Comparison of ENCODE assay signal across 17 cellular contexts in the genomic region with DNA sequence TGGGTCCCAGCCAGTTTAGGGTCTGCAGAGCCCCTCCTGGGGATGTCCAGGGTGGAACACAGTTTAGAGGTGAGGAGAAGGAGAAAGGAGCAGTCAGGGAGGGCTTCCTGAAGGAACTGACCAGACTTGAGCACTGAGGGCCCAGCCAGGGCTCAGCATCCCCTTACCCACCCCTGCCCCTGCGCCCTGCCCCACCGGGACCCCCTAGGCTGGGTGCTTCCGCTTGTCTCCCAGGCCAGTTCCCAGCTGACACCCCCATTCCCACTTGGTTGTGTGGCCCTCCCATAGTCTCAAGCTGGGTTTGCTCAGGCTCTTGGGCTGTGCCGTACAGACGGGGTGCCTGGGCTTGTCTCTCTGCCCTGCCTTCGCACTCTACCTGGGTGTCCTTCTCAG. TPM values are rescaled to one million over a fixed set of nuclear protein-coding genes. Genes with fewer than 3 reads are reported as not detected.
"Had no signal": no experiment of that assay in that cellular context is flagged by ENCODE, and none has a peak within 500 bp of the region (broad histone marks: within the 10 kb centered on the region; RNA-seq: fewer than 3 reads in every experiment).

No MANE protein-coding gene starts in this region.

- H3K36me3 ChIP-seq: ascending aorta, breast epithelium, ovary, WERI-Rb-1 had no signal

- H3K27me3 ChIP-seq: ascending aorta, ovary had no signal

- H3K4me3 ChIP-seq: ascending aorta, breast epithelium, ovary, SK-N-MC had no signal

- H3K27ac ChIP-seq: ascending aorta, breast epithelium, ovary, SK-N-MC, WERI-Rb-1 had no signal

- DNase-seq: activated CD4-positive, alpha-beta memory T cell treated with anti-CD3 and anti-CD28 coated beads, Interleukin-2, amount 10 ng/mL, durations not matched to agents 7 days and 5 days; activated gamma-delta T cell treated with Interleukin-2 at 50 U/mL for 16 hours; activated naive CD8-positive, alpha-beta T cell treated with anti-CD3 and anti-CD28 coated beads, Interleukin-2, amount 50 U/mL, for 24 hours; activated T-cell treated with anti-CD3 and anti-CD28 coated beads, Interleukin-2, amount 50 U/mL, for 48 hours; dermis blood vessel endothelial cell; erythroblast; islet precursor cell; stimulated activated CD4-positive, alpha-beta T cell treated with anti-CD3 and anti-CD28 coated beads, Interleukin-4, amount 100 ng/mL, for 24 hours; stimulated activated CD8-positive, alpha-beta memory T cell treated with anti-CD3 and anti-CD28 coated beads, Interleukin-4, amount 100 ng/mL, for 48 hours; stimulated activated naive CD4-positive, alpha-beta T cell treated with Interleukin-2 at 50 U/mL for 16 hours; T-helper 1 cell; T1000 had no signal

- ATAC-seq: activated naive CD8-positive, alpha-beta T cell treated with anti-CD3 and anti-CD28 coated beads, Interleukin-2, amount 50 U/mL, for 24 hours had no signal

- H3K4me1 ChIP-seq: ascending aorta had no signal

- H3K9me3 ChIP-seq: ascending aorta, breast epithelium, ovary had no signal

RNA-seq across cellular contexts. Expression of a gene that starts 26.6 kb away (rescaled TPM):
- total RNA-seq: activated CD4-positive, alpha-beta memory T cell treated with anti-CD3 and anti-CD28 coated beads, Interleukin-2, amount 10 ng/mL, durations not matched to agents 7 days and 5 days; ascending aorta; dermis blood vessel endothelial cell had no signal
